ENCODE assay signal across 15 cellular contexts in the genomic region with DNA sequence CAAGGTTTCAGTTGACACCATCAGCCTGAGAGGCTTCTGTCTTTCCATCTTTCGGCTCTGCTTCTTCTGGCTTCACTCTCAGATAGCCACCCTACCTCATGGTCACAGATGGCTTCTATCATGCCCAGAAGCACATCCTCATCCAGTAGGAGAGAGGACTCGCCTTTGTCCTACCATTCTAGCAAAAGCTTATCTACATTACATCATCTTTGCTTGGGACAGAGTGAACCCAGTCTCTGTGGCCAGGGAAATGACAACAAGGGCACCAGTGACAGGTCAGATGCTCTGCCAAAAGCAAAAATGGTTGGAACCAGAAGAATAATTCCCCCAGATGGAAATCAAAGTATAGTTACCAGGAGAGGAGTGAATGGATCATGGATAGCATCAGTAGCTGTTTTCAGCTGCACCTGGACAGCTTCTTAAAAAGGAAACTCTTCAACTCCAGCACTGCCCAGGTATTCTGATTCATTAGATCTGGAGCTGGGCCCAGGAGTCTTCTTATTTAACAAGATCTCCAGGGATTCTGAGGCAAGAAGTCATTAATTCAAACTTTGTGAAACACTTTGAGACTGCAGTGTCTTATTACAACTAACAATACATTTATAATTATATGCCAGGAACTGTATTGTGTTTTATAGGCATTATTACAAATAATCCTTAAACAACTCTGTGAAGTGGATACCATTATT.
DNase-seq lines count a peak whose midpoint lies in the region; ATAC-seq and TF ChIP-seq lines count a peak whose summit lies in the region.
"Had no signal": no experiment of that assay in that cellular context is flagged by ENCODE, and none has a peak within 500 bp of the region (broad histone marks: within the 10 kb centered on the region; RNA-seq: fewer than 3 reads in every experiment).

No MANE protein-coding gene starts in this region.

- ATAC-seq in Right ventricle myocardium inferior (peak; percentile 50), left ventricle myocardium superior (no peak), RWPE2 (ENCODE audit: low read depth) (peak; percentile 70), gastroesophageal sphincter (no peak)
- ATAC-seq: activated T-cell treated with anti-CD3 and anti-CD28 coated beads, Interleukin-2, amount 50 U/mL, for 72 hours had no signal

- intact Hi-C loops in Right ventricle myocardium inferior (cut with DNase I) = no loop called here
- intact Hi-C loops in left ventricle myocardium superior (cut with micrococcal nuclease) = no loop called here

- H3K9me3 ChIP-seq in RWPE2 (ENCODE audit: severe bottlenecking) (no peaks in the 10 kb centered on the region), gastroesophageal sphincter (no peaks in the 10 kb centered on the region)
- H3K9me3 ChIP-seq: adrenal gland, neutrophil, sigmoid colon had no signal

- H3K4me3 ChIP-seq in RWPE2 (ENCODE audit: severe bottlenecking) = no peak overlapping the region
- H3K4me3 ChIP-seq in fibroblast of pulmonary artery (replicated peaks; ENCODE audit: low read depth, low read length) = no peak overlapping the region
- H3K4me3 ChIP-seq in gastroesophageal sphincter = no peak overlapping the region
- H3K4me3 ChIP-seq: adrenal gland, sigmoid colon had no signal

- H3K27ac ChIP-seq in RWPE2 (ENCODE audit: poor library complexity, severe bottlenecking) (no peak overlapping the region), gastroesophageal sphincter (no peak overlapping the region)
- H3K27ac ChIP-seq: adrenal gland, neutrophil, sigmoid colon had no signal

- no peak for TF ChIP-seq EP300 in gastroesophageal sphincter (IDR thresholded peaks at IDR 0.05)

- DNase-seq in Right ventricle myocardium inferior (ENCODE audit: missing footprints) (no peak), left ventricle myocardium superior (no peak), RWPE2 (ENCODE audit: low spot score) (no peak), fibroblast of pulmonary artery (ENCODE audit: low read depth) (peak; percentile 49), NCI-H748 treated with DMSO at 0.1 percent for 48 hours (lab: John Stamatoyannopoulos, UW) (no peak), NCI-H510A treated with DMSO at 0.1 percent for 48 hours (lab: John Stamatoyannopoulos, UW) (no peak)
- DNase-seq in activated CD4-positive, alpha-beta T cell treated with anti-CD3 and anti-CD28 coated beads, Interleukin-2, amount 50 U/mL, for 48 hours = no peak
- DNase-seq: activated T-cell treated with anti-CD3 and anti-CD28 coated beads, Interleukin-2, amount 50 U/mL, for 72 hours; adrenal gland; foreskin melanocyte; NCI-H1092; NCI-H2227 treated with DMSO at 0.1 percent for 48 hours; sigmoid colon had no signal

- TF ChIP-seq CTCF in RWPE2 (IDR thresholded peaks at IDR 0.05; ENCODE audit: poor library complexity, severe bottlenecking) (no peak), fibroblast of pulmonary artery (IDR thresholded peaks at IDR 0.05; ENCODE audit: low read length, missing control alignments) (no peak), gastroesophageal sphincter (IDR thresholded peaks at IDR 0.05) (no peak)

- H3K4me1 ChIP-seq in RWPE2 (ENCODE audit: insufficient read depth, poor library complexity, severe bottlenecking) (no peaks in the 10 kb centered on the region), gastroesophageal sphincter (no peaks in the 10 kb centered on the region)
- H3K4me1 ChIP-seq: adrenal gland had no signal

- H3K27me3 ChIP-seq in RWPE2 (ENCODE audit: insufficient read depth, poor library complexity, severe bottlenecking) (no peaks in the 10 kb centered on the region), gastroesophageal sphincter (no peaks in the 10 kb centered on the region)
- H3K27me3 ChIP-seq: adrenal gland, neutrophil, sigmoid colon had no signal

- H3K36me3 ChIP-seq in RWPE2 (ENCODE audit: low read depth) (no peaks in the 10 kb centered on the region), gastroesophageal sphincter (no peaks in the 10 kb centered on the region)
- H3K36me3 ChIP-seq: adrenal gland, neutrophil, sigmoid colon had no signal

- 67 to 82% methylated on average over 1 of the region's 2 CpGs for WGBS in gastroesophageal sphincter (ENCODE audit: low coverage in 1 of 2), 2 donors

- TF ChIP-seq POLR2A in gastroesophageal sphincter (IDR thresholded peaks at IDR 0.05) = no peak

Comparison
In these comparisons a context has a peak if more than half of its experiments do, and no peak if none do; other contexts are left out.
1. ATAC-seq: peak in Right ventricle myocardium inferior (single experiment) and RWPE2 (single experiment); none in left ventricle myocardium superior (single experiment) and gastroesophageal sphincter (single experiment).